Comparison of ENCODE assay signal across 29 cellular contexts in the genomic region with DNA sequence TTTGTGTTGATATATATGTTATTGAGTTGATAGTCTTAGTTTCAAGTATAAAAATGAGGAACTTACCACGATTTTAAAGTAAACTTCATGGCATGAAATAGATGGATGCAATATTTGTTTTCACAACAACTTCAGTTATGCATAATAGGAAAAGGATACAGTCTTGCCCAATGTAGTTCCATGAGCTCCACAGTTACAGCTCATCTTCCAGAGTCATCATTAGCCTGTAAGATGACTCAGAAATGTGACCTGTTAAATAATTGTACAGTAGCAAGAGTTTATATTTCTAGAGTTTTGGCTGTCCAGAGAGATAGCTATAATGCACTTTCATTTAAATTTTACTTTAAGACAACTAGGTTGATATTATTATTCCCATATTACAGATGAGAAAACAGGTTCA.
A peak's percentile ranks its signal among the peaks of the same experiment; 100 is the strongest.
DNase-seq lines count a peak whose midpoint lies in the region; ATAC-seq, FAIRE-seq and TF ChIP-seq lines count a peak whose summit lies in the region.
"Had no signal": no experiment of that assay in that cellular context is flagged by ENCODE, and none has a peak within 500 bp of the region (broad histone marks: within the 10 kb centered on the region; RNA-seq: fewer than 3 reads in every experiment).

No MANE protein-coding gene starts in this region.

- intact Hi-C loops in MCF 10A (cut with micrococcal nuclease), result no loop called here
- intact Hi-C loops in mammary epithelial cell (cut with micrococcal nuclease), result no loop called here
- intact Hi-C loops in transverse colon (cut with DNase I; ENCODE audit: low total_unique reads), result no loop called here
- intact Hi-C loops in left colon (cut with DNase I, micrococcal nuclease), result no loop called here
- intact Hi-C loops in adrenal gland (cut with DNase I), result no loop called here

- H4K20me1 ChIP-seq in mammary epithelial cell (ENCODE audit: insufficient read depth, low read length), result no peaks in the 10 kb centered on the region

- no peaks in the 10 kb centered on the region for H3K4me1 ChIP-seq in mammary epithelial cell (ENCODE audit: insufficient read depth, low read length)
- no peaks in the 10 kb centered on the region for H3K4me1 ChIP-seq in foreskin keratinocyte
- H3K4me1 ChIP-seq in transverse colon, result no peaks in the 10 kb centered on the region
- H3K4me1 ChIP-seq in adrenal gland (replicated peaks in 1 of 2), result no peaks in the 10 kb centered on the region

- no peak overlapping the region for H3K4me2 ChIP-seq in mammary epithelial cell (ENCODE audit: insufficient read depth, low read depth, low read length)

- H3K9ac ChIP-seq in mammary epithelial cell (ENCODE audit: insufficient read depth, low read length), result no peak overlapping the region

- H3K27me3 ChIP-seq in mammary epithelial cell (ENCODE audit: insufficient read depth, low read length), result no peaks in the 10 kb centered on the region
- H3K27me3 ChIP-seq in foreskin keratinocyte, result no peaks in the 10 kb centered on the region
- no peaks in the 10 kb centered on the region for H3K27me3 ChIP-seq in transverse colon
- no peaks in the 10 kb centered on the region for H3K27me3 ChIP-seq in adrenal gland

- ATAC-seq in foreskin keratinocyte, result peak; percentile 57
- ATAC-seq in left colon, result no peak
- ATAC-seq: CD8-positive, alpha-beta T cell had no signal

- no peaks in the 10 kb centered on the region for H3K36me3 Mint-ChIP-seq in MCF 10A (ENCODE audit: insufficient read depth, unreplicated experiment)
- H3K36me3 Mint-ChIP-seq: CD8-positive, alpha-beta T cell; IgD-negative memory B cell had no signal

- BruUV-seq in MCF 10A (replicated peaks; lab: Mats Ljungman, UMichigan) (no TSS peak), mammary epithelial cell (replicated peaks; lab: Mats Ljungman, UMichigan) (no TSS peak)

- WGBS in mammary epithelial cell (ENCODE audit: low coverage, missing lambda C conversion rate), result 18% methylated on average over 1 of the region's 1 CpG
- 43 to 45% methylated on average over 1 of the region's 1 CpG for WGBS in transverse colon (ENCODE audit: low coverage in 1 of 2), 2 donors
- 46 to 57% (median 55%) methylated on average over 1 of the region's 1 CpG for WGBS in adrenal gland, 4 donors

- H3K4me1 Mint-ChIP-seq in MCF 10A (ENCODE audit: insufficient read depth, unreplicated experiment), result peaks cover 12% of the 10 kb centered on the region
- H3K4me1 Mint-ChIP-seq: IgD-negative memory B cell had no signal

- DNase-seq in MCF 10A (ENCODE audit: unreplicated experiment), result peak; percentile 8
- DNase-seq in mammary epithelial cell, result no peak
- DNase-seq in amniotic epithelial cell (ENCODE audit: low read depth), result peak; percentile 42
- peak in 1 of 2 donors; percentile 39 for DNase-seq in foreskin keratinocyte
- no peak for DNase-seq in transverse colon
- no peak for DNase-seq in left colon
- DNase-seq in RCC 7860 (ENCODE audit: low spot score), result no peak
- DNase-seq in adrenal gland, result no peak
- DNase-seq: ACHN; AML-193; C1 segment of cervical spinal cord; Calu3; CD8-positive, alpha-beta T cell; DMS153; NCI-H1417; NCI-H187; NCI-H446 treated with DMSO at 0.1 percent for 48 hours; NCI-H526 treated with DMSO at 0.1 percent for 48 hours; OCI-M1; RPMI8226; SHP77 treated with DMSO at 0.1 percent for 48 hours had no signal

- dilution Hi-C loops in mammary epithelial cell (cut with HindIII; ENCODE audit: low sequenced_read_pairs), result no loop called here

- no peak overlapping the region for H3K4me3 Mint-ChIP-seq in MCF 10A (ENCODE audit: unreplicated experiment)
- H3K4me3 Mint-ChIP-seq: CD8-positive, alpha-beta T cell; IgD-negative memory B cell had no signal

- H3K9me3 Mint-ChIP-seq in MCF 10A (ENCODE audit: unreplicated experiment), result no peaks in the 10 kb centered on the region

- no peaks in the 10 kb centered on the region for H3K36me3 ChIP-seq in mammary epithelial cell (ENCODE audit: insufficient read depth, low read length)
- no peaks in the 10 kb centered on the region for H3K36me3 ChIP-seq in transverse colon
- H3K36me3 ChIP-seq in adrenal gland (replicated peaks in 1 of 2), result no peaks in the 10 kb centered on the region

- FAIRE-seq in RCC 7860 (lab: Jason Lieb, UNC), result no peak
- FAIRE-seq: G401.6, GM12892, GM18507, GM19239, H1 had no signal

- H3K27ac Mint-ChIP-seq in MCF 10A (ENCODE audit: low read depth, unreplicated experiment), result no peak overlapping the region
- H3K27ac Mint-ChIP-seq: CD8-positive, alpha-beta T cell; IgD-negative memory B cell had no signal

- H3K27ac ChIP-seq in mammary epithelial cell (ENCODE audit: insufficient read depth, low read depth, low read length), result no peak overlapping the region
- H3K27ac ChIP-seq in foreskin keratinocyte, result no peak overlapping the region
- H3K27ac ChIP-seq in transverse colon, result no peak overlapping the region
- no peak overlapping the region for H3K27ac ChIP-seq in adrenal gland
- H3K27ac ChIP-seq: 22Rv1, SK-N-MC had no signal

- POLR2A ChIA-PET in MCF 10A (lab: Yijun Ruan, JAX), result no interaction called here

- TF ChIP-seq POLR2A in transverse colon (IDR thresholded peaks at IDR 0.05) (no peak), adrenal gland (IDR thresholded peaks at IDR 0.05) (no peak)

- H3K9me3 ChIP-seq in mammary epithelial cell (replicated peaks; ENCODE audit: insufficient read depth, low read length), result no peaks in the 10 kb centered on the region
- no peaks in the 10 kb centered on the region for H3K9me3 ChIP-seq in transverse colon
- H3K9me3 ChIP-seq in adrenal gland (replicated peaks in 1 of 3), result no peaks in the 10 kb centered on the region

- in situ Hi-C loops in mammary epithelial cell (cut with MboI; ENCODE audit: low sequenced_read_pairs in 2 of 2) (no loop called here), transverse colon (cut with MboI; ENCODE audit: low pct_ligation_motif_present in 1 of 4, low pct_unique_long_range_greater_than_20kb in 1 of 4, low sequenced_read_pairs in 3 of 4) (no loop called here)

- TF ChIP-seq EP300 in transverse colon (IDR thresholded peaks at IDR 0.05; ENCODE audit: low read depth), result no peak

- TF ChIP-seq CTCF in MCF 10A (IDR thresholded peaks at IDR 0.05; ENCODE audit: unreplicated experiment) (no peak), mammary epithelial cell (conservative IDR thresholded peaks at IDR 0.05 in 1 of 2, IDR thresholded peaks at IDR 0.05 in 1 of 2; ENCODE audit: extremely low read depth in 1 of 2, insufficient read depth in 1 of 2, low read depth in 1 of 2, low read length in 2 of 2) (no peak), foreskin keratinocyte (conservative IDR thresholded peaks at IDR 0.05) (no peak), transverse colon (IDR thresholded peaks at IDR 0.05) (no peak), adrenal gland (IDR thresholded peaks at IDR 0.05) (no peak)

- H3K27me3 Mint-ChIP-seq in MCF 10A (ENCODE audit: insufficient read depth, unreplicated experiment), result no peaks in the 10 kb centered on the region
- H3K27me3 Mint-ChIP-seq: IgD-negative memory B cell had no signal

- H3K79me2 ChIP-seq in mammary epithelial cell (ENCODE audit: insufficient read depth, low read length), result no peaks in the 10 kb centered on the region

- H3K4me3 ChIP-seq in mammary epithelial cell (replicated peaks in 1 of 3; ENCODE audit: insufficient read depth in 1 of 3, low read depth in 2 of 3, low read length in 3 of 3), result no peak overlapping the region
- H3K4me3 ChIP-seq in transverse colon, result no peak overlapping the region
- no peak overlapping the region for H3K4me3 ChIP-seq in adrenal gland
- H3K4me3 ChIP-seq: SK-N-MC had no signal

- H2AFZ ChIP-seq in mammary epithelial cell (ENCODE audit: low read depth, low read length), result no peak overlapping the region

- CTCF ChIA-PET in MCF 10A (lab: Yijun Ruan, JAX) (interaction anchor here (0.6 to 0.7 kb wide), 2 partner anchors 71 to 352 kb away, joined by 3 to 7 read pairs; no protein-coding TSS in a partner anchor), mammary epithelial cell (lab: Charles Lee; ENCODE audit: low non-redundant PET) (no interaction called here)

Comparison
In these comparisons a context has a peak if more than half of its experiments do, and no peak if none do; other contexts are left out.
1. DNase-seq: peak in MCF 10A (single experiment) and amniotic epithelial cell (single experiment); none in mammary epithelial cell (single experiment), transverse colon (single experiment), left colon (0 of 2), RCC 7860 (single experiment) and adrenal gland (0 of 7).